In the genomic region with DNA sequence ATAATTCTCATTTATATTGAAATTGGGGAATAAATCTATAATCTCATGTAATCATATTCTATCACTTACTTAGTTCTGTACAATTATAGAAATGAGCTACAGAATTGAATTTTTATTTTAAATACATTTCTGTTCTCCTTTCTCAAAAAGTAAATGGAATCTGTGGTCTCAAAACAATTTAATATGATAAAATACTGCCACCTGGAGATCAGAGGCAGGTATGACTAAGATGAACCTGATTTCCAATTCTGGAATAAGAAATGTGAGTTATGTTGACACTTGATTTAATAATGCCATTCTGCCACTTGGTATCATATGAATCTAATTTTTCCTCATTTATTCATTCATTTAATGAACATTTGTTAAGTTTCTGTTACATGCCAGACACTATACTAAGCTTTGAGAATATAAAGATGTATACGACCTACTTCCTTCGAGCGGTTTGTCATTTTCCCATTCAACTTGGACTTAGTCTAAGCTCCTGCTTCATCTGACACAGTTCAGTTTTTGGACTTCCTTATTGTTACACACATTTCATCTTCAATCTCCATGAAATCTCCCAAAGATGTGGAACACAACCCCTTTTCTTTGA, we compare ENCODE assay signal across 8 cellular contexts. TPM values are rescaled to one million over a fixed set of nuclear protein-coding genes. Genes with fewer than 3 reads are reported as not detected.
A peak's percentile ranks its signal among the peaks of the same experiment; 100 is the strongest.
DNase-seq lines count a peak whose midpoint lies in the region; ATAC-seq, FAIRE-seq and TF ChIP-seq lines count a peak whose summit lies in the region.

No MANE protein-coding gene starts in this region.

- DNase-seq in COR-L47 (lab: John Stamatoyannopoulos, UW) (peak; percentile 1), HTR-8/SVneo (ENCODE audit: insufficient read length, low spot score) (peak; percentile 41), SK-MEL-5 (ENCODE audit: low read depth, low spot score) (peak; percentile 69), fibroblast of the aortic adventitia (ENCODE audit: low read depth) (peak; percentile 68), retinal pigment epithelial cell (ENCODE audit: low read depth) (no peak)

- no peak overlapping the region for H3K4me3 ChIP-seq in fibroblast of the aortic adventitia (ENCODE audit: low read depth, low read length)
- H3K4me3 ChIP-seq in retinal pigment epithelial cell (ENCODE audit: low read length) = no peak overlapping the region

- TF ChIP-seq CTCF in fibroblast of the aortic adventitia (IDR thresholded peaks at IDR 0.05; ENCODE audit: insufficient read depth, low read length) (peak; percentile 58), retinal pigment epithelial cell (conservative IDR thresholded peaks at IDR 0.05; ENCODE audit: low read depth, low read length) (peak; percentile 61)

- ATAC-seq in HG03196 (IDR thresholded peaks at IDR 0.05; ENCODE audit: unreplicated experiment) (no peak), GM21528 (IDR thresholded peaks at IDR 0.05; ENCODE audit: low FRiP score, unreplicated experiment) (no peak), esophagus mucosa (no peak)

- no peak for FAIRE-seq in HTR-8/SVneo (lab: Jason Lieb, UNC)

- in situ Hi-C loops in SK-MEL-5 (cut with HindIII; ENCODE audit: low pct_unique_long_range_greater_than_20kb, low sequenced_read_pairs) = loop anchor here (25.0 kb wide), 1 partner anchor 179 kb away; no protein-coding TSS in a partner anchor

RNA-seq across cellular contexts. Expression of gene CCDC28A, which starts 7.6 kb away (rescaled TPM):
- 25.8 and 27.9 TPM in 2 replicates for total RNA-seq in SK-MEL-5 (2014; rRNA removed; shearing (Covaris generic))
- polyA plus RNA-seq in SK-MEL-5 (2015; cell fraction: cytosol; rRNA removed) = 18.6 and 26.0 TPM in 2 replicates
- polyA plus RNA-seq in SK-MEL-5 (2015; cell fraction: nucleus; rRNA removed) = 8.3 and 10.0 TPM in 2 replicates
- total RNA-seq in fibroblast of the aortic adventitia (ENCODE audit: low replicate concordance) = 8.9 and 11.7 TPM in 2 replicates
- 10.1 TPM for total RNA-seq in esophagus mucosa

RNA-seq across cellular contexts. Expression of gene ECT2L, which starts 29.9 kb away (rescaled TPM):
- total RNA-seq in SK-MEL-5 (2014; rRNA removed; shearing (Covaris generic)) = 0.03 TPM in 1 of 2 replicates, not detected in the other
- polyA plus RNA-seq in SK-MEL-5 (2015; cell fraction: cytosol; rRNA removed) = 0.04 TPM in 1 of 2 replicates, not detected in the other
- polyA plus RNA-seq in SK-MEL-5 (2015; cell fraction: nucleus; rRNA removed) = not detected in 2 replicates
- under 0.01 and 3.3 TPM in 2 replicates for total RNA-seq in fibroblast of the aortic adventitia (ENCODE audit: low replicate concordance)
- total RNA-seq in esophagus mucosa = not detected
